26 cellular contexts compared by ENCODE assay signal in genomic region chr3:10317311-10317960, GRCh38. TPM values are rescaled to one million over a fixed set of nuclear protein-coding genes. Genes with fewer than 3 reads are reported as not detected.
A peak's percentile ranks its signal among the peaks of the same experiment; 100 is the strongest.
DNase-seq lines count a peak whose midpoint lies in the region; ATAC-seq, FAIRE-seq and TF ChIP-seq lines count a peak whose summit lies in the region.
"Had no signal": no experiment of that assay in that cellular context is flagged by ENCODE, and none has a peak within 500 bp of the region (broad histone marks: within the 10 kb centered on the region; RNA-seq: fewer than 3 reads in every experiment).

No MANE protein-coding gene starts in this region.

- ATAC-seq in activated T-helper 17 cell treated with anti-CD3 and anti-CD28 coated beads, Interleukin-2, amount 50 U/mL, for 72 hours (replicated peaks) = no peak
- ATAC-seq: GM23338, HCT116 had no signal

- FAIRE-seq in small intestine (lab: Jason Lieb, UNC) = no peak
- FAIRE-seq: G401.6 had no signal

- no peaks in the 10 kb centered on the region for H3K9me3 Mint-ChIP-seq in activated CD4-positive, alpha-beta T cell treated with anti-CD3 and anti-CD28 coated beads, Interleukin-2, amount 10 ng/mL, durations not matched to agents 7 days and 5 days
- no peaks in the 10 kb centered on the region for H3K9me3 Mint-ChIP-seq in activated T-helper 17 cell treated with anti-CD3 and anti-CD28 coated beads, Interleukin-2, amount 50 U/mL, for 72 hours
- H3K9me3 Mint-ChIP-seq: CD8-positive, alpha-beta memory T cell; GM23338; IgD-negative memory B cell had no signal

- H3F3A ChIP-seq in GM23248 (ENCODE audit: insufficient read depth) = peaks cover 31% of the 10 kb centered on the region

- DNase-seq in activated CD4-positive, alpha-beta T cell treated with anti-CD3 and anti-CD28 coated beads, Interleukin-2, amount 10 ng/mL, durations not matched to agents 7 days and 5 days = no peak
- DNase-seq in activated CD4-positive, alpha-beta T cell treated with anti-CD3 and anti-CD28 coated beads for 48 hours = no peak
- peak; percentile 91 for DNase-seq in small intestine
- DNase-seq in GM23248 = no peak
- no peak for DNase-seq in KG1 (lab: John Stamatoyannopoulos, UW)
- DNase-seq in NCI-H146 (lab: John Stamatoyannopoulos, UW) = no peak
- DNase-seq: CD8-positive, alpha-beta memory T cell; DND-41; MV-4-11; NCI-H1417 treated with DMSO at 0.1 percent for 48 hours; NCI-H2029; NCI-H2171; NCI-H446 treated with DMSO at 0.1 percent for 48 hours; NCI-H748 treated with DMSO at 0.1 percent for 48 hours; OCI-M1 had no signal

- in situ Hi-C loops in GM23248 (cut with MboI) = no loop called here

- no peak overlapping the region for H3K4me3 ChIP-seq in liver (ENCODE audit: low read depth in 1 of 3, low read length in 3 of 3)
- H3K4me3 ChIP-seq in small intestine (ENCODE audit: low read depth in 1 of 2, low read length in 2 of 2) = no peak overlapping the region
- H3K4me3 ChIP-seq in GM23248 = no peak overlapping the region
- H3K4me3 ChIP-seq: GM23338 had no signal

- CTCF ChIA-PET in activated CD4-positive, alpha-beta T cell treated with anti-CD3 and anti-CD28 coated beads, Interleukin-2, amount 10 ng/mL, durations not matched to agents 7 days and 5 days (lab: Charles Lee) = no interaction called here

- no peak for TF ChIP-seq CTCF in liver (IDR thresholded peaks at IDR 0.05; ENCODE audit: low read depth, low read length, missing input control)

- peaks cover 21% of the 10 kb centered on the region for H3K36me3 Mint-ChIP-seq in activated CD4-positive, alpha-beta T cell treated with anti-CD3 and anti-CD28 coated beads, Interleukin-2, amount 10 ng/mL, durations not matched to agents 7 days and 5 days (ENCODE audit: low read depth)
- peaks cover 68% of the 10 kb centered on the region for H3K36me3 Mint-ChIP-seq in activated T-helper 17 cell treated with anti-CD3 and anti-CD28 coated beads, Interleukin-2, amount 50 U/mL, for 72 hours (ENCODE audit: low read depth)

- H3K4me1 ChIP-seq in liver (ENCODE audit: control insufficient read depth in 4 of 4, insufficient read depth in 4 of 4, low read length in 3 of 4) = peaks cover 7 to 33% (median 29%) of the 10 kb centered on the region in 4 donors
- H3K4me1 ChIP-seq in small intestine (ENCODE audit: control insufficient read depth in 2 of 2, insufficient read depth in 1 of 2, low read depth in 1 of 2, low read length in 1 of 2) = peaks cover 0 to 5% of the 10 kb centered on the region in 2 donors
- peaks cover 16% of the 10 kb centered on the region for H3K4me1 ChIP-seq in GM23248 (ENCODE audit: insufficient read depth)

- H3K9me3 ChIP-seq in liver (ENCODE audit: control insufficient read depth in 4 of 4, low read length in 3 of 4) (no peaks in the 10 kb centered on the region), small intestine (ENCODE audit: control insufficient read depth, low read depth) (no peaks in the 10 kb centered on the region), GM23248 (ENCODE audit: low read depth) (no peaks in the 10 kb centered on the region)

- H2AFZ ChIP-seq in GM23248 = no peak overlapping the region
- H2AFZ ChIP-seq: GM23338 had no signal

- H3K4me1 Mint-ChIP-seq in activated CD4-positive, alpha-beta T cell treated with anti-CD3 and anti-CD28 coated beads, Interleukin-2, amount 10 ng/mL, durations not matched to agents 7 days and 5 days = peaks cover 27% of the 10 kb centered on the region
- peaks cover 19% of the 10 kb centered on the region for H3K4me1 Mint-ChIP-seq in activated T-helper 17 cell treated with anti-CD3 and anti-CD28 coated beads, Interleukin-2, amount 50 U/mL, for 72 hours

- peaks cover 16 to 50% (median 33%) of the 10 kb centered on the region in 4 donors for H3K36me3 ChIP-seq in liver (ENCODE audit: control insufficient read depth in 4 of 4, insufficient read depth in 3 of 4, low read depth in 1 of 4, low read length in 3 of 4)
- peaks cover 15 to 29% of the 10 kb centered on the region in 2 donors for H3K36me3 ChIP-seq in small intestine (ENCODE audit: control insufficient read depth in 2 of 2, insufficient read depth in 2 of 2, low read length in 2 of 2)
- peaks cover 51% of the 10 kb centered on the region for H3K36me3 ChIP-seq in GM23248 (ENCODE audit: low read depth)

- H3K27me3 ChIP-seq in liver (ENCODE audit: control insufficient read depth in 4 of 4, insufficient read depth in 4 of 4, low read length in 3 of 4) = no peaks in the 10 kb centered on the region
- no peaks in the 10 kb centered on the region for H3K27me3 ChIP-seq in small intestine (ENCODE audit: control insufficient read depth in 2 of 2, insufficient read depth in 2 of 2, low read length in 2 of 2)
- H3K27me3 ChIP-seq in GM23248 (replicated peaks; ENCODE audit: insufficient read depth) = no peaks in the 10 kb centered on the region

- no peak overlapping the region for H3K4me3 Mint-ChIP-seq in activated CD4-positive, alpha-beta T cell treated with anti-CD3 and anti-CD28 coated beads, Interleukin-2, amount 10 ng/mL, durations not matched to agents 7 days and 5 days
- no peak overlapping the region for H3K4me3 Mint-ChIP-seq in activated T-helper 17 cell treated with anti-CD3 and anti-CD28 coated beads, Interleukin-2, amount 50 U/mL, for 72 hours

- no peak overlapping the region for H3K4me2 ChIP-seq in GM23248 (ENCODE audit: unreplicated experiment)
- H3K4me2 ChIP-seq: GM23338 had no signal

- peaks cover 8% of the 10 kb centered on the region; the same call in 1 of the 2 replicates for H4K20me1 ChIP-seq in GM23248 (ENCODE audit: insufficient read depth)

- POLR2A ChIA-PET in activated CD4-positive, alpha-beta T cell treated with anti-CD3 and anti-CD28 coated beads, Interleukin-2, amount 10 ng/mL, durations not matched to agents 7 days and 5 days (lab: Charles Lee) = no interaction called here

- H3K27ac ChIP-seq in liver (ENCODE audit: low read depth in 1 of 2, low read length in 2 of 2) = no peak overlapping the region
- H3K27ac ChIP-seq in small intestine (ENCODE audit: low read depth in 1 of 2, low read length in 1 of 2) = peak overlapping the region in 1 of 2 donors; percentile 53
- no peak overlapping the region for H3K27ac ChIP-seq in GM23248
- H3K27ac ChIP-seq: 22Rv1 had no signal

- no peak for TF ChIP-seq RAD21 in liver (IDR thresholded peaks at IDR 0.05)

- no peaks in the 10 kb centered on the region for H3K9me2 ChIP-seq in GM23248 (ENCODE audit: insufficient read depth)

- no peaks in the 10 kb centered on the region for H3K27me3 Mint-ChIP-seq in activated CD4-positive, alpha-beta T cell treated with anti-CD3 and anti-CD28 coated beads, Interleukin-2, amount 10 ng/mL, durations not matched to agents 7 days and 5 days
- H3K27me3 Mint-ChIP-seq in activated T-helper 17 cell treated with anti-CD3 and anti-CD28 coated beads, Interleukin-2, amount 50 U/mL, for 72 hours = no peaks in the 10 kb centered on the region
- H3K27me3 Mint-ChIP-seq: CD8-positive, alpha-beta memory T cell; IgD-negative memory B cell had no signal

- H3K79me2 ChIP-seq in GM23248 (ENCODE audit: insufficient read depth) = peaks cover 82% of the 10 kb centered on the region

- 77% methylated on average over 4 of the region's 4 CpGs for WGBS in liver
- WGBS in small intestine, 3 donors = 63 to 83% (median 67%) methylated on average over 4 of the region's 4 CpGs
- 83 to 88% methylated on average over 4 of the region's 4 CpGs for WGBS in GM23248 (ENCODE audit: low coverage in 1 of 2, low lambda C conversion rate in 2 of 2, missing lambda C conversion rate in 2 of 2), 2 experiments

- H3K9ac ChIP-seq in liver (ENCODE audit: low read depth in 1 of 2, low read length in 2 of 2) (no peak overlapping the region), GM23248 (no peak overlapping the region)

- peak overlapping the region; percentile 13 for H3K27ac Mint-ChIP-seq in activated CD4-positive, alpha-beta T cell treated with anti-CD3 and anti-CD28 coated beads, Interleukin-2, amount 10 ng/mL, durations not matched to agents 7 days and 5 days
- H3K27ac Mint-ChIP-seq in activated T-helper 17 cell treated with anti-CD3 and anti-CD28 coated beads, Interleukin-2, amount 50 U/mL, for 72 hours = peak overlapping the region; percentile 28
- H3K27ac Mint-ChIP-seq: GM23338 had no signal

TF ChIP-seq in liver, 16 proteins besides CTCF, POLR2A, EP300 and RAD21 (continues in another document):
- TF ChIP-seq EGR1 (IDR thresholded peaks at IDR 0.05; ENCODE audit: low read depth in 2 of 2) (no peak), NR2F2 (IDR thresholded peaks at IDR 0.05) (no peak), RXRA (IDR thresholded peaks at IDR 0.05) (peak in 1 of 2 donors; percentile 31), TAF1 (conservative IDR thresholded peaks at IDR 0.05) (no peak), HNF4G (IDR thresholded peaks at IDR 0.05) (peak; percentile 65), ATF3 (IDR thresholded peaks at IDR 0.05) (no peak), GABPA (IDR thresholded peaks at IDR 0.05 in 1 of 2, conservative IDR thresholded peaks at IDR 0.05 in 1 of 2) (no peak), FOXA2 (IDR thresholded peaks at IDR 0.05) (no peak), YY1 (IDR thresholded peaks at IDR 0.05) (no peak)

RNA-seq across cellular contexts. Expression of gene SEC13, which starts 3.5 kb away (rescaled TPM):
- total RNA-seq in activated CD4-positive, alpha-beta T cell treated with anti-CD3 and anti-CD28 coated beads, Interleukin-2, amount 10 ng/mL, durations not matched to agents 7 days and 5 days = 10 to 100 TPM; 81.3 to 85.5 TPM
- total RNA-seq in activated T-helper 17 cell treated with anti-CD3 and anti-CD28 coated beads, Interleukin-2, amount 50 U/mL, for 72 hours = 100 to 1,000 TPM in 1 of 2 donors, 10 to 100 TPM in 1; 69.5 to 104 TPM
- total RNA-seq in liver = 100 to 1,000 TPM in 1 of 2 donors, 10 to 100 TPM in 1; 72.5 to 100 TPM
- polyA plus RNA-seq in liver (10 to 100 TPM; 61.6 to 87.1 TPM), small intestine (100 to 1,000 TPM; 179 to 349 (median 239) TPM), GM23248 (2016; fragmentation: Nextera tagmentation; extraction: Ambion mirVana) (304 and 307 TPM in 2 replicates)
- total RNA-seq in GM23248 (2014; rRNA removed; shearing (Covaris generic)) = 190 and 219 TPM in 2 replicates

RNA-seq across cellular contexts. Expression of gene GHRL, which starts 24.7 kb away (rescaled TPM):
- under 1 TPM; 0.30 to 0.56 TPM for total RNA-seq in activated CD4-positive, alpha-beta T cell treated with anti-CD3 and anti-CD28 coated beads, Interleukin-2, amount 10 ng/mL, durations not matched to agents 7 days and 5 days
- total RNA-seq in activated T-helper 17 cell treated with anti-CD3 and anti-CD28 coated beads, Interleukin-2, amount 50 U/mL, for 72 hours = under 1 TPM; 0.34 to 0.58 TPM
- total RNA-seq in liver = 1 to 10 TPM in 1 of 2 donors, under 1 TPM in 1; 0.08 to 1.3 TPM
- polyA plus RNA-seq in liver = under 1 TPM; 0.17 to 0.38 TPM
- 10 to 100 TPM; 10.8 to 21.9 (median 18.2) TPM for polyA plus RNA-seq in small intestine
- total RNA-seq in GM23248 (2014; rRNA removed; shearing (Covaris generic)) = not detected in 2 replicates
- 0.71 TPM in 1 of 2 replicates, not detected in the other for polyA plus RNA-seq in GM23248 (2016; fragmentation: Nextera tagmentation; extraction: Ambion mirVana)
- total RNA-seq: GM23338, LHCN-M2, RPMI7951 had no signal
- polyA plus RNA-seq: AG04450, BJ had no signal
